In genomic region chr16:72887537-72887936, GRCh38 we compare ENCODE assay signal across 1 cellular context.
TF ChIP-seq lines count a peak whose summit lies in the region.

No MANE protein-coding gene starts in this region.

TF ChIP-seq in HepG2, 621 proteins besides CTCF, POLR2A, EP300 and RAD21:
- no peak for TF ChIP-seq GZF1 (CRISPR knock-in tag; IDR thresholded peaks at IDR 0.05)
- 0 out of 2 replicates have a peak, but pooled peaks have one; percentile 50 for TF ChIP-seq IKZF1 (IDR thresholded peaks at IDR 0.05)
